In genomic region chr13:20192470-20193141, GRCh38 we compare ENCODE assay signal across 2 cellular contexts.
TF ChIP-seq lines count a peak whose summit lies in the region.

TSS of gene GJB2 (minus strand) at chr13:20192938. CDS start at chr13:20189581, 3,357 bp downstream.

TF ChIP-seq in SK-N-SH, 30 proteins besides CTCF, POLR2A, EP300 and RAD21 (continued from another document):
- no peak for TF ChIP-seq IRF3 (IDR thresholded peaks at IDR 0.05; ENCODE audit: low read depth, low read length)
- TF ChIP-seq USF2 (IDR thresholded peaks at IDR 0.05; ENCODE audit: borderline replicate concordance, low read depth, low read length): no peak
- TF ChIP-seq CHD2 (IDR thresholded peaks at IDR 0.05; ENCODE audit: low read length, partially characterized antibody): no peak
- no peak for TF ChIP-seq NFIC (IDR thresholded peaks at IDR 0.05; ENCODE audit: borderline replicate concordance)

TF ChIP-seq in SK-N-SH treated with all-trans-retinoic acid at 6 μM for 48 hours, 23 proteins besides CTCF, POLR2A, EP300 and RAD21 (continued from another document):
- no peak for TF ChIP-seq GLIS3 (CRISPR knock-in tag; IDR thresholded peaks at IDR 0.05)
- no peak for TF ChIP-seq ZNF8 (CRISPR knock-in tag; IDR thresholded peaks at IDR 0.05)
- TF ChIP-seq RARB (CRISPR knock-in tag; IDR thresholded peaks at IDR 0.05): no peak
- no peak for TF ChIP-seq CSDC2 (CRISPR knock-in tag; IDR thresholded peaks at IDR 0.05)
- TF ChIP-seq BACH2 (CRISPR knock-in tag; IDR thresholded peaks at IDR 0.05; ENCODE audit: borderline replicate concordance): no peak
- no peak for TF ChIP-seq ZNF565 (CRISPR knock-in tag; conservative IDR thresholded peaks at IDR 0.05; ENCODE audit: low read depth)
- no peak for TF ChIP-seq TCF4 (CRISPR knock-in tag; IDR thresholded peaks at IDR 0.05; ENCODE audit: borderline replicate concordance)
- TF ChIP-seq POU6F1 (CRISPR knock-in tag; IDR thresholded peaks at IDR 0.05; ENCODE audit: borderline replicate concordance, low read depth): no peak
- TF ChIP-seq ZNF70 (CRISPR knock-in tag; IDR thresholded peaks at IDR 0.05): no peak
- TF ChIP-seq TOX (CRISPR knock-in tag; IDR thresholded peaks at IDR 0.05; ENCODE audit: borderline replicate concordance): no peak
- TF ChIP-seq OSR1 (CRISPR knock-in tag; IDR thresholded peaks at IDR 0.05): no peak
- TF ChIP-seq PPARA (CRISPR knock-in tag; IDR thresholded peaks at IDR 0.05; ENCODE audit: borderline replicate concordance): no peak
